Comparison of ENCODE assay signal across 20 cellular contexts in genomic region chr19:53581871-53582279, GRCh38. TPM values are rescaled to one million over a fixed set of nuclear protein-coding genes. Genes with fewer than 3 reads are reported as not detected.
A peak's percentile ranks its signal among the peaks of the same experiment; 100 is the strongest.
DNase-seq lines count a peak whose midpoint lies in the region; ATAC-seq, FAIRE-seq and TF ChIP-seq lines count a peak whose summit lies in the region.
"Had no signal": no experiment of that assay in that cellular context is flagged by ENCODE, and none has a peak within 500 bp of the region (broad histone marks: within the 10 kb centered on the region; RNA-seq: fewer than 3 reads in every experiment).

No MANE protein-coding gene starts in this region.

- no peak overlapping the region for H4K8ac ChIP-seq in mesendoderm (ENCODE audit: low read depth, low read length)

- no peak for FAIRE-seq in HepG2 (lab: Jason Lieb, UNC)
- FAIRE-seq: H54 had no signal

- DNase-seq in HepG2 (ENCODE audit: low spot score) = no peak
- no peak for DNase-seq in right lobe of liver
- no peak for DNase-seq in effector memory CD8-positive, alpha-beta T cell
- peak; percentile 70 for DNase-seq in mesendoderm
- DNase-seq in upper lobe of right lung = no peak
- DNase-seq in MCF 10A (ENCODE audit: unreplicated experiment) = no peak
- no peak for DNase-seq in amniotic stem cell (lab: John Stamatoyannopoulos, UW)
- DNase-seq: DMS153, KBM-7, NCI-H1436, NCI-H2029, NCI-H2171 treated with DMSO at 0.1 percent for 48 hours, NCI-H774, PC-3 had no signal

- no peaks in the 10 kb centered on the region for H4K20me1 ChIP-seq in HepG2 (ENCODE audit: insufficient read depth, low read length)
- H4K20me1 ChIP-seq: BLaER1 had no signal

- BruUV-seq in HepG2 (replicated peaks; lab: Mats Ljungman, UMichigan) (no TSS peak), MCF 10A (replicated peaks; lab: Mats Ljungman, UMichigan) (no TSS peak)

- no peak overlapping the region for H2BK15ac ChIP-seq in mesendoderm (replicated peaks; ENCODE audit: low read depth)

- H3K27ac Mint-ChIP-seq in effector memory CD8-positive, alpha-beta T cell = peak overlapping the region in 1 of 2 donors; percentile 83
- no peak overlapping the region for H3K27ac Mint-ChIP-seq in MCF 10A (ENCODE audit: low read depth, unreplicated experiment)

- H3K27me3 ChIP-seq in HepG2 (ENCODE audit: control insufficient read depth in 1 of 2, insufficient read depth in 2 of 2, low read length in 2 of 2) (no peaks in the 10 kb centered on the region), right lobe of liver (no peaks in the 10 kb centered on the region), mesendoderm (ENCODE audit: insufficient read depth, low read length, poor library complexity) (no peaks in the 10 kb centered on the region), upper lobe of right lung (no peaks in the 10 kb centered on the region)
- H3K27me3 ChIP-seq: BLaER1 had no signal

- H3K4me3 Mint-ChIP-seq in effector memory CD8-positive, alpha-beta T cell = no peak overlapping the region
- H3K4me3 Mint-ChIP-seq in MCF 10A (ENCODE audit: unreplicated experiment) = no peak overlapping the region

- no peak overlapping the region for H3K4me2 ChIP-seq in HepG2 (ENCODE audit: low read depth, low read length)
- H3K4me2 ChIP-seq in mesendoderm (ENCODE audit: low read length) = no peak overlapping the region
- H3K4me2 ChIP-seq: BLaER1 had no signal

- CTCF ChIA-PET in HepG2 (lab: Yijun Ruan, JAX; ENCODE audit: low intra/inter-chr PET ratio, low total read pairs) (no interaction called here), MCF 10A (lab: Yijun Ruan, JAX) (no interaction called here)

- ATAC-seq in HepG2 (peak; percentile 42), right lobe of liver (no peak), upper lobe of right lung (peak; percentile 20), esophagus mucosa (no peak)
- peak; percentile 14 for ATAC-seq in effector memory CD8-positive, alpha-beta T cell (replicated peaks)
- ATAC-seq: PC-3 had no signal

- WGBS in HepG2 (ENCODE audit: low lambda C conversion rate) = 89% methylated on average over 6 of the region's 6 CpGs
- WGBS in right lobe of liver (ENCODE audit: insufficient coverage, low coverage, low lambda C conversion rate, missing lambda C conversion rate) = 71% methylated on average over 5 of the region's 6 CpGs
- no CpG with 5 or more reads among the region's 6 CpGs for WGBS in mesendoderm (ENCODE audit: extremely low coverage, insufficient coverage, low lambda C conversion rate)

- no peak for TF ChIP-seq CTCF in HepG2 (CRISPR knock-in tag; IDR thresholded peaks at IDR 0.05)
- no peak for TF ChIP-seq CTCF in right lobe of liver (IDR thresholded peaks at IDR 0.05)
- TF ChIP-seq CTCF in upper lobe of right lung (IDR thresholded peaks at IDR 0.05) = no peak
- TF ChIP-seq CTCF in MCF 10A (IDR thresholded peaks at IDR 0.05; ENCODE audit: unreplicated experiment) = no peak

- peaks cover 66% of the 10 kb centered on the region for H3K4me1 ChIP-seq in HepG2 (ENCODE audit: insufficient read depth, low read length)
- no peaks in the 10 kb centered on the region for H3K4me1 ChIP-seq in right lobe of liver
- peaks cover 2% of the 10 kb centered on the region for H3K4me1 ChIP-seq in mesendoderm (ENCODE audit: control insufficient read depth, low read depth, low read length)
- H3K4me1 ChIP-seq in upper lobe of right lung = no peaks in the 10 kb centered on the region
- H3K4me1 ChIP-seq: BLaER1 had no signal

- H3K36me3 ChIP-seq in HepG2 (replicated peaks in 1 of 2; ENCODE audit: control insufficient read depth in 1 of 2, insufficient read depth in 2 of 2, low read length in 2 of 2) (peaks cover 8 to 13% of the 10 kb centered on the region in 2 experiments), right lobe of liver (peaks cover 0 to 18% (median 9%) of the 10 kb centered on the region in 4 donors), mesendoderm (ENCODE audit: control insufficient read depth, insufficient read depth, low read length) (peaks cover 9% of the 10 kb centered on the region), upper lobe of right lung (peaks cover 12% of the 10 kb centered on the region)

- H2AFZ ChIP-seq in HepG2 (ENCODE audit: low read length) = no peak overlapping the region

- H3K79me2 ChIP-seq in HepG2 (ENCODE audit: insufficient read depth, low read length) (no peaks in the 10 kb centered on the region), mesendoderm (ENCODE audit: control insufficient read depth, insufficient read depth, low read length) (no peaks in the 10 kb centered on the region)

- H3K27ac ChIP-seq in HepG2 (ENCODE audit: extremely low read length, insufficient read depth, low read length) = peak overlapping the region; percentile 54
- H3K27ac ChIP-seq in right lobe of liver = no peak overlapping the region
- H3K27ac ChIP-seq in mesendoderm (ENCODE audit: low read depth, low read length) = no peak overlapping the region
- H3K27ac ChIP-seq in upper lobe of right lung = no peak overlapping the region
- H3K27ac ChIP-seq: BLaER1 had no signal

- POLR2A ChIA-PET in HepG2 (lab: Yijun Ruan, JAX) (no interaction called here), MCF 10A (lab: Yijun Ruan, JAX) (no interaction called here)

- peaks cover 57% of the 10 kb centered on the region for H3K36me3 Mint-ChIP-seq in effector memory CD8-positive, alpha-beta T cell (ENCODE audit: insufficient read depth)
- H3K36me3 Mint-ChIP-seq in MCF 10A (ENCODE audit: insufficient read depth, unreplicated experiment) = peaks cover 28% of the 10 kb centered on the region

- no peaks in the 10 kb centered on the region for H3K4me1 Mint-ChIP-seq in effector memory CD8-positive, alpha-beta T cell (ENCODE audit: low read depth in 2 of 2)
- no peaks in the 10 kb centered on the region for H3K4me1 Mint-ChIP-seq in MCF 10A (ENCODE audit: insufficient read depth, unreplicated experiment)

- H2BK5ac ChIP-seq in mesendoderm (ENCODE audit: low read length) = no peak overlapping the region

- no peaks in the 10 kb centered on the region for H3K79me1 ChIP-seq in mesendoderm (ENCODE audit: low read length)

- H3K4ac ChIP-seq in mesendoderm (ENCODE audit: low read depth, low read length) = no peak overlapping the region

- no peak for TF ChIP-seq RAD21 in HepG2 (CRISPR knock-in tag; IDR thresholded peaks at IDR 0.05)

- in situ Hi-C loops in HepG2 (cut with HindIII; ENCODE audit: extremely low pct_ligation_motif_present, low pct_unique_long_range_greater_than_20kb) = no loop called here

- H3K56ac ChIP-seq in mesendoderm (ENCODE audit: low read length) = no peak overlapping the region

- intact Hi-C loops in HepG2 (cut with micrococcal nuclease; ENCODE audit: unreplicated experiment) (no loop called here), right lobe of liver (cut with DNase I) (no loop called here), upper lobe of right lung (cut with DNase I) (no loop called here), MCF 10A (cut with micrococcal nuclease) (no loop called here)

- H3K4me3 ChIP-seq in HepG2 (replicated peaks in 1 of 3; ENCODE audit: insufficient read depth in 1 of 3, low read depth in 2 of 3, low read length in 3 of 3) = no peak overlapping the region
- no peak overlapping the region for H3K4me3 ChIP-seq in right lobe of liver
- H3K4me3 ChIP-seq in mesendoderm (ENCODE audit: low read length) = no peak overlapping the region
- H3K4me3 ChIP-seq in upper lobe of right lung = no peak overlapping the region
- H3K4me3 ChIP-seq: BLaER1 had no signal

- no peak overlapping the region for H4K5ac ChIP-seq in mesendoderm (ENCODE audit: low read length)

- peaks cover 14 to 23% of the 10 kb centered on the region in 2 donors for H3K9me3 Mint-ChIP-seq in effector memory CD8-positive, alpha-beta T cell
- peaks cover 20% of the 10 kb centered on the region for H3K9me3 Mint-ChIP-seq in MCF 10A (ENCODE audit: unreplicated experiment)

- H3K27me3 Mint-ChIP-seq in effector memory CD8-positive, alpha-beta T cell = no peaks in the 10 kb centered on the region
- no peaks in the 10 kb centered on the region for H3K27me3 Mint-ChIP-seq in MCF 10A (ENCODE audit: insufficient read depth, unreplicated experiment)

- no peak overlapping the region for H3K23ac ChIP-seq in mesendoderm (ENCODE audit: low read length)

- H2BK120ac ChIP-seq in mesendoderm (ENCODE audit: low read depth, low read length) = no peak overlapping the region

- H3K18ac ChIP-seq in mesendoderm (ENCODE audit: low read length) = no peak overlapping the region

- TF ChIP-seq POLR2A in HepG2 (IDR thresholded peaks at IDR 0.05; ENCODE audit: insufficient read depth in 1 of 2, low read depth in 2 of 2, low read length in 2 of 2) = peak in 1 of 2 experiments; percentile 23; a peak in 1 of 4 replicates
- no peak for TF ChIP-seq POLR2A in right lobe of liver (IDR thresholded peaks at IDR 0.05)

- no peak overlapping the region for H3K9ac ChIP-seq in HepG2 (ENCODE audit: insufficient read depth, low read depth, low read length)
- no peak overlapping the region for H3K9ac ChIP-seq in mesendoderm (ENCODE audit: low read length)
- H3K9ac ChIP-seq: BLaER1 had no signal

- H3K9me3 ChIP-seq in HepG2 (ENCODE audit: low read length) = peaks cover 13% of the 10 kb centered on the region
- peaks cover 0 to 19% (median 6%) of the 10 kb centered on the region in 4 donors for H3K9me3 ChIP-seq in right lobe of liver
- peaks cover 15% of the 10 kb centered on the region for H3K9me3 ChIP-seq in upper lobe of right lung

- H2AK5ac ChIP-seq in mesendoderm (ENCODE audit: low read length) = no peak overlapping the region

- no peak for TF ChIP-seq EP300 in HepG2 (IDR thresholded peaks at IDR 0.05; ENCODE audit: low read depth in 2 of 2, low read length in 2 of 2)
- TF ChIP-seq EP300 in HepG2 (CRISPR knock-in tag; IDR thresholded peaks at IDR 0.05; ENCODE audit: borderline replicate concordance) = no peak

RNA-seq across cellular contexts. Expression of gene ZNF331, which starts 43.9 kb away (rescaled TPM):
- total RNA-seq in HepG2 (2016; rRNA removed; fragmentation: Illumina TruSeq; extraction: Trizol) (13.3 and 15.2 TPM in 2 replicates), right lobe of liver (1 to 10 TPM; 2.0 to 5.8 (median 3.5) TPM), upper lobe of right lung (30.1 TPM), MCF 10A (2022) (5.8 and 7.7 TPM in 2 replicates), esophagus mucosa (4.6 TPM)
- 5.0 and 5.3 TPM in 2 replicates for total RNA-seq in HepG2 (2016; cell fraction: cytosol; rRNA removed; fragmentation: Illumina TruSeq; extraction: Trizol; ENCODE audit: low read depth)
- total RNA-seq in HepG2 (2016; cell fraction: insoluble cytoplasmic fraction; rRNA removed; fragmentation: Illumina TruSeq; extraction: Trizol) = 11.2 and 12.7 TPM in 2 replicates
- total RNA-seq in HepG2 (2016; cell fraction: membrane; rRNA removed; fragmentation: Illumina TruSeq; extraction: Trizol) = 8.0 and 8.5 TPM in 2 replicates
- 16.0 and 20.7 TPM in 2 replicates for total RNA-seq in HepG2 (2016; cell fraction: nucleus; rRNA removed; fragmentation: Illumina TruSeq; extraction: Trizol)
- polyA plus RNA-seq in HepG2 (2011; rRNA removed) = 8.2 and 9.5 TPM in 2 replicates
- 3.3 and 4.9 TPM in 2 replicates for polyA plus RNA-seq in HepG2 (2011; cell fraction: cytosol; rRNA removed)
- 20.2 and 21.6 TPM in 2 replicates for polyA plus RNA-seq in HepG2 (2011; cell fraction: nucleus; rRNA removed)
- polyA plus RNA-seq in HepG2 (2012) = 22.2 and 38.0 TPM in 2 replicates
- polyA plus RNA-seq in HepG2 (2016; cell fraction: cytosol; fragmentation: Illumina TruSeq; extraction: Trizol; ENCODE audit: low read depth) = 1.2 and 1.3 TPM in 2 replicates
- 10.1 and 10.3 TPM in 2 replicates for polyA plus RNA-seq in HepG2 (2016; cell fraction: insoluble cytoplasmic fraction; fragmentation: Illumina TruSeq; extraction: Trizol; ENCODE audit: low read depth)
- 2.9 and 3.4 TPM in 2 replicates for polyA plus RNA-seq in HepG2 (2016; cell fraction: membrane; fragmentation: Illumina TruSeq; extraction: Trizol; ENCODE audit: low read depth)
- 51.3 and 54.8 TPM in 2 replicates for polyA plus RNA-seq in HepG2 (2016; cell fraction: nucleus; fragmentation: Illumina TruSeq; extraction: Trizol; ENCODE audit: insufficient read depth, low read depth)
- 5.6 and 18.7 TPM in 2 replicates for polyA minus RNA-seq in HepG2 (2011; rRNA and poly(A)+ RNA removed; ENCODE audit: low replicate concordance)
- 7.9 and 9.9 TPM in 2 replicates for polyA minus RNA-seq in HepG2 (2011; cell fraction: cytosol; rRNA and poly(A)+ RNA removed)
- polyA minus RNA-seq in HepG2 (2011; cell fraction: nucleus; rRNA and poly(A)+ RNA removed) = 20.4 and 22.9 TPM in 2 replicates
- 17.7 TPM for polyA plus RNA-seq in mesendoderm (2013, experiment 1 of 2)
- 17.0 TPM for polyA plus RNA-seq in mesendoderm (2013, experiment 2 of 2)

RNA-seq across cellular contexts. Expression of gene DPRX, which starts 49.9 kb away (rescaled TPM):
- total RNA-seq in HepG2 (2016; rRNA removed; fragmentation: Illumina TruSeq; extraction: Trizol) (not detected in 2 replicates), right lobe of liver (not detected), upper lobe of right lung (not detected), MCF 10A (2022) (not detected in 2 replicates), esophagus mucosa (not detected)
- not detected in 2 replicates for total RNA-seq in HepG2 (2016; cell fraction: cytosol; rRNA removed; fragmentation: Illumina TruSeq; extraction: Trizol; ENCODE audit: low read depth)
- not detected in 2 replicates for total RNA-seq in HepG2 (2016; cell fraction: insoluble cytoplasmic fraction; rRNA removed; fragmentation: Illumina TruSeq; extraction: Trizol)
- not detected in 2 replicates for total RNA-seq in HepG2 (2016; cell fraction: membrane; rRNA removed; fragmentation: Illumina TruSeq; extraction: Trizol)
- total RNA-seq in HepG2 (2016; cell fraction: nucleus; rRNA removed; fragmentation: Illumina TruSeq; extraction: Trizol) = not detected in 2 replicates
- polyA plus RNA-seq in HepG2 (2011; rRNA removed) = 0.24 TPM in 1 of 2 replicates, not detected in the other
- not detected in 2 replicates for polyA plus RNA-seq in HepG2 (2011; cell fraction: cytosol; rRNA removed)
- polyA plus RNA-seq in HepG2 (2011; cell fraction: nucleus; rRNA removed) = 0.34 TPM in 1 of 2 replicates, not detected in the other
- not detected in 2 replicates for polyA plus RNA-seq in HepG2 (2012)
- polyA plus RNA-seq in HepG2 (2016; cell fraction: cytosol; fragmentation: Illumina TruSeq; extraction: Trizol; ENCODE audit: low read depth) = not detected in 2 replicates
- not detected in 2 replicates for polyA plus RNA-seq in HepG2 (2016; cell fraction: insoluble cytoplasmic fraction; fragmentation: Illumina TruSeq; extraction: Trizol; ENCODE audit: low read depth)
- polyA plus RNA-seq in HepG2 (2016; cell fraction: membrane; fragmentation: Illumina TruSeq; extraction: Trizol; ENCODE audit: low read depth) = not detected in 2 replicates
- polyA plus RNA-seq in HepG2 (2016; cell fraction: nucleus; fragmentation: Illumina TruSeq; extraction: Trizol; ENCODE audit: insufficient read depth, low read depth) = not detected in 2 replicates
- not detected in 2 replicates for polyA minus RNA-seq in HepG2 (2011; rRNA and poly(A)+ RNA removed; ENCODE audit: low replicate concordance)
- not detected in 2 replicates for polyA minus RNA-seq in HepG2 (2011; cell fraction: cytosol; rRNA and poly(A)+ RNA removed)
- not detected in 2 replicates for polyA minus RNA-seq in HepG2 (2011; cell fraction: nucleus; rRNA and poly(A)+ RNA removed)
- not detected for polyA plus RNA-seq in mesendoderm (2013, experiment 1 of 2)
- 0.13 TPM for polyA plus RNA-seq in mesendoderm (2013, experiment 2 of 2)
- total RNA-seq: A172, NCI-H460, PC-3, SK-MEL-5 had no signal

Comparison
In these comparisons a context has a peak if more than half of its experiments do, and no peak if none do; other contexts are left out.
1. ATAC-seq: peak in HepG2 (single experiment), effector memory CD8-positive, alpha-beta T cell (single experiment) and upper lobe of right lung (single experiment); none in right lobe of liver (0 of 4) and esophagus mucosa (single experiment).